Comparison of ENCODE assay signal across 1 cellular context in the genomic region with DNA sequence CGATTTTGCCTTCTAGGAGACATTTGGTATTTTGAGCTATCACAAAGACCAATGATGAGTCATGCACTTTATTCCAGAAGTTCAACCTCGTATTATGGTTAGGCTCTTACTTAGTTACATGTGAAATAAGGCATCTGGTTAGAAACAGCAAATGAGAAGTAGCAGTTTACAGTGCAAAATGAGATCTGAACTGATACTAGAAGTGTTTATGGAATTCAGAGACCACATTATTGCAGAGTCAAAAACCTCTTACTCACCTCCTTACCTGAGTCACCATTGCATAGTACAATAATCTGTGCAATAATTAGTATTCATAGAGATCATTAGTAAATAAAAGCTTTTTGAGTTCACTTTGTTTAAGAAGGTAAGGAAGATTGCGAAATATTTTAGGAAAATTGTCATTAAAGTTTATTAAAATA.
TF ChIP-seq lines count a peak whose summit lies in the region.

No MANE protein-coding gene starts in this region.

TF ChIP-seq in GM12878, 131 proteins besides CTCF, POLR2A, EP300 and RAD21 (continued from another document):
- no peak for TF ChIP-seq ZNF687 (IDR thresholded peaks at IDR 0.05)
- TF ChIP-seq SMARCA5 (IDR thresholded peaks at IDR 0.05) = no peak
- TF ChIP-seq SUZ12 (IDR thresholded peaks at IDR 0.05; ENCODE audit: unreplicated experiment) = no peak
- no peak for TF ChIP-seq CBX5 (IDR thresholded peaks at IDR 0.05; ENCODE audit: low read depth)
- TF ChIP-seq POU2F2 (IDR thresholded peaks at IDR 0.05; ENCODE audit: borderline replicate concordance, low read depth, low read length) = no peak
- no peak for TF ChIP-seq ZNF24 (IDR thresholded peaks at IDR 0.05)
- TF ChIP-seq, protein P1, sequence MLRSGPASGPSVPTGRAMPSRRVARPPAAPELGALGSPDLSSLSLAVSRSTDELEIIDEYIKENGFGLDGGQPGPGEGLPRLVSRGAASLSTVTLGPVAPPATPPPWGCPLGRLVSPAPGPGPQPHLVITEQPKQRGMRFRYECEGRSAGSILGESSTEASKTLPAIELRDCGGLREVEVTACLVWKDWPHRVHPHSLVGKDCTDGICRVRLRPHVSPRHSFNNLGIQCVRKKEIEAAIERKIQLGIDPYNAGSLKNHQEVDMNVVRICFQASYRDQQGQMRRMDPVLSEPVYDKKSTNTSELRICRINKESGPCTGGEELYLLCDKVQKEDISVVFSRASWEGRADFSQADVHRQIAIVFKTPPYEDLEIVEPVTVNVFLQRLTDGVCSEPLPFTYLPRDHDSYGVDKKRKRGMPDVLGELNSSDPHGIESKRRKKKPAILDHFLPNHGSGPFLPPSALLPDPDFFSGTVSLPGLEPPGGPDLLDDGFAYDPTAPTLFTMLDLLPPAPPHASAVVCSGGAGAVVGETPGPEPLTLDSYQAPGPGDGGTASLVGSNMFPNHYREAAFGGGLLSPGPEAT (IDR thresholded peaks at IDR 0.05; ENCODE audit: low read depth) = no peak
- TF ChIP-seq BRCA1 (IDR thresholded peaks at IDR 0.05; ENCODE audit: low read depth, low read length) = no peak
- TF ChIP-seq CREB1 (IDR thresholded peaks at IDR 0.05; ENCODE audit: low read depth) = no peak
- no peak for TF ChIP-seq NBN (IDR thresholded peaks at IDR 0.05)
- TF ChIP-seq, protein P2, sequence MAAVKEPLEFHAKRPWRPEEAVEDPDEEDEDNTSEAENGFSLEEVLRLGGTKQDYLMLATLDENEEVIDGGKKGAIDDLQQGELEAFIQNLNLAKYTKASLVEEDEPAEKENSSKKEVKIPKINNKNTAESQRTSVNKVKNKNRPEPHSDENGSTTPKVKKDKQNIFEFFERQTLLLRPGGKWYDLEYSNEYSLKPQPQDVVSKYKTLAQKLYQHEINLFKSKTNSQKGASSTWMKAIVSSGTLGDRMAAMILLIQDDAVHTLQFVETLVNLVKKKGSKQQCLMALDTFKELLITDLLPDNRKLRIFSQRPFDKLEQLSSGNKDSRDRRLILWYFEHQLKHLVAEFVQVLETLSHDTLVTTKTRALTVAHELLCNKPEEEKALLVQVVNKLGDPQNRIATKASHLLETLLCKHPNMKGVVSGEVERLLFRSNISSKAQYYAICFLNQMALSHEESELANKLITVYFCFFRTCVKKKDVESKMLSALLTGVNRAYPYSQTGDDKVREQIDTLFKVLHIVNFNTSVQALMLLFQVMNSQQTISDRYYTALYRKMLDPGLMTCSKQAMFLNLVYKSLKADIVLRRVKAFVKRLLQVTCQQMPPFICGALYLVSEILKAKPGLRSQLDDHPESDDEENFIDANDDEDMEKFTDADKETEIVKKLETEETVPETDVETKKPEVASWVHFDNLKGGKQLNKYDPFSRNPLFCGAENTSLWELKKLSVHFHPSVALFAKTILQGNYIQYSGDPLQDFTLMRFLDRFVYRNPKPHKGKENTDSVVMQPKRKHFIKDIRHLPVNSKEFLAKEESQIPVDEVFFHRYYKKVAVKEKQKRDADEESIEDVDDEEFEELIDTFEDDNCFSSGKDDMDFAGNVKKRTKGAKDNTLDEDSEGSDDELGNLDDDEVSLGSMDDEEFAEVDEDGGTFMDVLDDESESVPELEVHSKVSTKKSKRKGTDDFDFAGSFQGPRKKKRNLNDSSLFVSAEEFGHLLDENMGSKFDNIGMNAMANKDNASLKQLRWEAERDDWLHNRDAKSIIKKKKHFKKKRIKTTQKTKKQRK (IDR thresholded peaks at IDR 0.05; ENCODE audit: low read depth, low read length) = no peak
- no peak for TF ChIP-seq ZNF274 (IDR thresholded peaks at IDR 0.05; ENCODE audit: insufficient read depth, insufficient read length)
- TF ChIP-seq RFX5 (IDR thresholded peaks at IDR 0.05; ENCODE audit: low read depth, low read length) = no peak
- TF ChIP-seq SMAD1 (IDR thresholded peaks at IDR 0.05; ENCODE audit: low read depth, partially characterized antibody) = no peak
